In the genomic region with DNA sequence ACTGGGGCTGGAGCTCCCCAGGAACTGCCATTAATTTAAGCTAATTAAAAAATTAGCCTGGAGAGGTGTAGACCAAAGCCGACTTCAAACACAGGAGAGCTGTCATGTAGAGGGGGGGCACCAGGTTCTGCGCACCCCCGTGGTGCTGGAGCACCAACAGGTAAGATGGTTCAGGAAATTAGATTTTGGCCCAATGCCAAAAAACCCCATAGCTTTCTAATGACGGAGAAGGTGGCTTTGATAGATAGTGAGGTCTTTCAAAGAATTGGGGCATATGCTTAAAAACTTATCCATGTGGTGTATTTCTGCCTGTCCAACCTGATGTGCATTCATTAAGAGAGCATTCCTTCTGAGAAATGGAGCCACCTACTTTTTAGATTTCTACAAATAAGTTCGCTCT, we compare ENCODE assay signal across 2 cellular contexts.
TF ChIP-seq lines count a peak whose summit lies in the region.

No MANE protein-coding gene starts in this region.

TF ChIP-seq in HEK293, 187 proteins besides CTCF, POLR2A, EP300 and RAD21 (continued from another document):
- TF ChIP-seq, protein P1, sequence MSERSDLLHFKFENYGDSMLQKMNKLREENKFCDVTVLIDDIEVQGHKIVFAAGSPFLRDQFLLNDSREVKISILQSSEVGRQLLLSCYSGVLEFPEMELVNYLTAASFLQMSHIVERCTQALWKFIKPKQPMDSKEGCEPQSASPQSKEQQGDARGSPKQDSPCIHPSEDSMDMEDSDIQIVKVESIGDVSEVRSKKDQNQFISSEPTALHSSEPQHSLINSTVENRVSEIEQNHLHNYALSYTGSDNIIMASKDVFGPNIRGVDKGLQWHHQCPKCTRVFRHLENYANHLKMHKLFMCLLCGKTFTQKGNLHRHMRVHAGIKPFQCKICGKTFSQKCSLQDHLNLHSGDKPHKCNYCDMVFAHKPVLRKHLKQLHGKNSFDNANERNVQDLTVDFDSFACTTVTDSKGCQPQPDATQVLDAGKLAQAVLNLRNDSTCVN (tag by site-specific recombination; optimal IDR thresholded peaks at IDR 0.05): no peak
- TF ChIP-seq ZNF701 (tag by site-specific recombination; IDR thresholded peaks at IDR 0.05): no peak
- TF ChIP-seq ZNF660 (tag by site-specific recombination; IDR thresholded peaks at IDR 0.05): peak; percentile 44; the same call in 1 of the 2 replicates
- TF ChIP-seq ZNF292 (tag by site-specific recombination; IDR thresholded peaks at IDR 0.05; ENCODE audit: borderline replicate concordance, low read depth): no peak
- peak; percentile 55 for TF ChIP-seq ZNF830 (tag by site-specific recombination; IDR thresholded peaks at IDR 0.05; ENCODE audit: low read depth)

TF ChIP-seq in H1, 55 proteins besides CTCF, POLR2A, EP300 and RAD21 (continued from another document):
- TF ChIP-seq ZNF274 (IDR thresholded peaks at IDR 0.05; ENCODE audit: borderline replicate concordance, extremely low read depth, low read length) (no peak), JUND (IDR thresholded peaks at IDR 0.05; ENCODE audit: low read length) (no peak), TBP (IDR thresholded peaks at IDR 0.05; ENCODE audit: low read depth, low read length) (no peak), TAF1 (IDR thresholded peaks at IDR 0.05; ENCODE audit: low read depth, low read length) (no peak), TCF12 (IDR thresholded peaks at IDR 0.05; ENCODE audit: low read depth, low read length) (no peak), SP1 (IDR thresholded peaks at IDR 0.05; ENCODE audit: low read depth, low read length) (no peak), ASH2L (IDR thresholded peaks at IDR 0.05; ENCODE audit: low read length) (no peak), CREB1 (IDR thresholded peaks at IDR 0.05) (no peak), YY1 (IDR thresholded peaks at IDR 0.05; ENCODE audit: low read depth, low read length) (no peak), SIN3A (conservative IDR thresholded peaks at IDR 0.05 in 1 of 2, IDR thresholded peaks at IDR 0.05 in 1 of 2; ENCODE audit: low read depth in 1 of 2, low read length in 2 of 2) (no peak), SIRT6 (IDR thresholded peaks at IDR 0.05; ENCODE audit: low read length) (no peak), TAF7 (optimal IDR thresholded peaks at IDR 0.05; ENCODE audit: borderline replicate concordance, low read depth, low read length) (no peak)
- TF ChIP-seq, protein P2, sequence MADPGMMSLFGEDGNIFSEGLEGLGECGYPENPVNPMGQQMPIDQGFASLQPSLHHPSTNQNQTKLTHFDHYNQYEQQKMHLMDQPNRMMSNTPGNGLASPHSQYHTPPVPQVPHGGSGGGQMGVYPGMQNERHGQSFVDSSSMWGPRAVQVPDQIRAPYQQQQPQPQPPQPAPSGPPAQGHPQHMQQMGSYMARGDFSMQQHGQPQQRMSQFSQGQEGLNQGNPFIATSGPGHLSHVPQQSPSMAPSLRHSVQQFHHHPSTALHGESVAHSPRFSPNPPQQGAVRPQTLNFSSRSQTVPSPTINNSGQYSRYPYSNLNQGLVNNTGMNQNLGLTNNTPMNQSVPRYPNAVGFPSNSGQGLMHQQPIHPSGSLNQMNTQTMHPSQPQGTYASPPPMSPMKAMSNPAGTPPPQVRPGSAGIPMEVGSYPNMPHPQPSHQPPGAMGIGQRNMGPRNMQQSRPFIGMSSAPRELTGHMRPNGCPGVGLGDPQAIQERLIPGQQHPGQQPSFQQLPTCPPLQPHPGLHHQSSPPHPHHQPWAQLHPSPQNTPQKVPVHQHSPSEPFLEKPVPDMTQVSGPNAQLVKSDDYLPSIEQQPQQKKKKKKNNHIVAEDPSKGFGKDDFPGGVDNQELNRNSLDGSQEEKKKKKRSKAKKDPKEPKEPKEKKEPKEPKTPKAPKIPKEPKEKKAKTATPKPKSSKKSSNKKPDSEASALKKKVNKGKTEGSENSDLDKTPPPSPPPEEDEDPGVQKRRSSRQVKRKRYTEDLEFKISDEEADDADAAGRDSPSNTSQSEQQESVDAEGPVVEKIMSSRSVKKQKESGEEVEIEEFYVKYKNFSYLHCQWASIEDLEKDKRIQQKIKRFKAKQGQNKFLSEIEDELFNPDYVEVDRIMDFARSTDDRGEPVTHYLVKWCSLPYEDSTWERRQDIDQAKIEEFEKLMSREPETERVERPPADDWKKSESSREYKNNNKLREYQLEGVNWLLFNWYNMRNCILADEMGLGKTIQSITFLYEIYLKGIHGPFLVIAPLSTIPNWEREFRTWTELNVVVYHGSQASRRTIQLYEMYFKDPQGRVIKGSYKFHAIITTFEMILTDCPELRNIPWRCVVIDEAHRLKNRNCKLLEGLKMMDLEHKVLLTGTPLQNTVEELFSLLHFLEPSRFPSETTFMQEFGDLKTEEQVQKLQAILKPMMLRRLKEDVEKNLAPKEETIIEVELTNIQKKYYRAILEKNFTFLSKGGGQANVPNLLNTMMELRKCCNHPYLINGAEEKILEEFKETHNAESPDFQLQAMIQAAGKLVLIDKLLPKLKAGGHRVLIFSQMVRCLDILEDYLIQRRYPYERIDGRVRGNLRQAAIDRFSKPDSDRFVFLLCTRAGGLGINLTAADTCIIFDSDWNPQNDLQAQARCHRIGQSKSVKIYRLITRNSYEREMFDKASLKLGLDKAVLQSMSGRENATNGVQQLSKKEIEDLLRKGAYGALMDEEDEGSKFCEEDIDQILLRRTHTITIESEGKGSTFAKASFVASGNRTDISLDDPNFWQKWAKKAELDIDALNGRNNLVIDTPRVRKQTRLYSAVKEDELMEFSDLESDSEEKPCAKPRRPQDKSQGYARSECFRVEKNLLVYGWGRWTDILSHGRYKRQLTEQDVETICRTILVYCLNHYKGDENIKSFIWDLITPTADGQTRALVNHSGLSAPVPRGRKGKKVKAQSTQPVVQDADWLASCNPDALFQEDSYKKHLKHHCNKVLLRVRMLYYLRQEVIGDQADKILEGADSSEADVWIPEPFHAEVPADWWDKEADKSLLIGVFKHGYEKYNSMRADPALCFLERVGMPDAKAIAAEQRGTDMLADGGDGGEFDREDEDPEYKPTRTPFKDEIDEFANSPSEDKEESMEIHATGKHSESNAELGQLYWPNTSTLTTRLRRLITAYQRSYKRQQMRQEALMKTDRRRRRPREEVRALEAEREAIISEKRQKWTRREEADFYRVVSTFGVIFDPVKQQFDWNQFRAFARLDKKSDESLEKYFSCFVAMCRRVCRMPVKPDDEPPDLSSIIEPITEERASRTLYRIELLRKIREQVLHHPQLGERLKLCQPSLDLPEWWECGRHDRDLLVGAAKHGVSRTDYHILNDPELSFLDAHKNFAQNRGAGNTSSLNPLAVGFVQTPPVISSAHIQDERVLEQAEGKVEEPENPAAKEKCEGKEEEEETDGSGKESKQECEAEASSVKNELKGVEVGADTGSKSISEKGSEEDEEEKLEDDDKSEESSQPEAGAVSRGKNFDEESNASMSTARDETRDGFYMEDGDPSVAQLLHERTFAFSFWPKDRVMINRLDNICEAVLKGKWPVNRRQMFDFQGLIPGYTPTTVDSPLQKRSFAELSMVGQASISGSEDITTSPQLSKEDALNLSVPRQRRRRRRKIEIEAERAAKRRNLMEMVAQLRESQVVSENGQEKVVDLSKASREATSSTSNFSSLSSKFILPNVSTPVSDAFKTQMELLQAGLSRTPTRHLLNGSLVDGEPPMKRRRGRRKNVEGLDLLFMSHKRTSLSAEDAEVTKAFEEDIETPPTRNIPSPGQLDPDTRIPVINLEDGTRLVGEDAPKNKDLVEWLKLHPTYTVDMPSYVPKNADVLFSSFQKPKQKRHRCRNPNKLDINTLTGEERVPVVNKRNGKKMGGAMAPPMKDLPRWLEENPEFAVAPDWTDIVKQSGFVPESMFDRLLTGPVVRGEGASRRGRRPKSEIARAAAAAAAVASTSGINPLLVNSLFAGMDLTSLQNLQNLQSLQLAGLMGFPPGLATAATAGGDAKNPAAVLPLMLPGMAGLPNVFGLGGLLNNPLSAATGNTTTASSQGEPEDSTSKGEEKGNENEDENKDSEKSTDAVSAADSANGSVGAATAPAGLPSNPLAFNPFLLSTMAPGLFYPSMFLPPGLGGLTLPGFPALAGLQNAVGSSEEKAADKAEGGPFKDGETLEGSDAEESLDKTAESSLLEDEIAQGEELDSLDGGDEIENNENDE (IDR thresholded peaks at IDR 0.05; ENCODE audit: insufficient replicate concordance, low read length): no peak
- TF ChIP-seq, protein P3, sequence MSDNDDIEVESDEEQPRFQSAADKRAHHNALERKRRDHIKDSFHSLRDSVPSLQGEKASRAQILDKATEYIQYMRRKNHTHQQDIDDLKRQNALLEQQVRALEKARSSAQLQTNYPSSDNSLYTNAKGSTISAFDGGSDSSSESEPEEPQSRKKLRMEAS (IDR thresholded peaks at IDR 0.05): no peak
